Comparison of ENCODE assay signal across 8 cellular contexts in the genomic region with DNA sequence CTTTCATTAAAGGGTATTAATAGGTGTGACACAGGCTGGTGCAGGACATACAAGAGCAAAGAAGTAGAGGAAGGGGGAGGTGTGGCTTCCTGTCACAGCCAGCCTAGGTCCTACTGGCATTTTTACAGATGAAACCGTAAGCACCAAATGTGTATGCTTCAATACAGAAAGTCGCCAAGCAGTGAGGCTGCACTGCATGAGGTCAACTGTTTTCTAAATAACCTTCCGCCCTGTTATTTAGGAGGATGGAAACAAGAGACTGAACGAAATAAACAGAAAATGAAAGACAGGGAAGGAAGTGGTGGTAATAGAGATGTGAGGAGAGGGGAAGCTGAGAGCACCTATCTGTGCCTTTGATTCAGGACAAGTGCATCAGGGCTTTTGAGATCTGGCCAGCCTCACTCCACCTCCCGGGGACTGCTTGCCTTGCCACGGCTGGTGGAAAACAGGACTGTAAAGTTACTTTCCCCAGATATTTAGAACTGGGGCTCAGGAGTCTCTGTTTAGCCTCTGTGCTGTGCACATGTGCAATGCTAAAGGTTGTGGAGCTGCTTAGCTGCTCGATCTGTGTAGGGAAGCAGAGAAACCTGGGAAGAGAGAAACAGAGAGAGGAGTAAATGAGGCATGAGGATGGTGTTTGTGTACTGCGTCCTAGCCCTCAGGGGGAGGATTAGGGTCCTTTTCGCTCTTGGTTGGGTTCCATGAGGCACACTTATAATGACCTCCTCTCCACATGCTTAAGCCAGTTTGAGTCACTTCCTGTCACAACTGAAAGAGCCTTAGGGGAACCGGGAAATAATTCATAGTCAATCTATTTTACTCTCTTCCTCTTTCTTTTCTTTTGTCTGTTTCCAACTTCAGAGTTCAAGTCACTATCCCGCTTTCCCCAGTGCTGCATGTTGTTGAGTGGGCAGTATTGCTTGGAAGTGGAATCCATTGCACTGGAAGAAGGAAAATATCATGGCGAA.
DNase-seq lines count a peak whose midpoint lies in the region; ATAC-seq and TF ChIP-seq lines count a peak whose summit lies in the region.

No MANE protein-coding gene starts in this region.

- in situ Hi-C loops in GM13976 (cut with MboI; ENCODE audit: low sequenced_read_pairs, unreplicated experiment), result no loop called here

- H3K27me3 Mint-ChIP-seq in brain, result peaks cover 31% of the 10 kb centered on the region

- peak overlapping the region in 3 of 5 experiments; percentile 11 to 83 (median 79) for H3K27ac Mint-ChIP-seq in brain

- no peaks in the 10 kb centered on the region for H3K36me3 Mint-ChIP-seq in brain

- H3K4me1 ChIP-seq in heart left ventricle, result peaks cover 0 to 5% (median 0%) of the 10 kb centered on the region in 12 donors

- H3K4me1 Mint-ChIP-seq in brain, result peaks cover 22% of the 10 kb centered on the region

- H3K9me3 ChIP-seq in heart left ventricle, result peaks cover 0 to 3% (median 0%) of the 10 kb centered on the region in 12 donors

- TF ChIP-seq POLR2A in heart left ventricle (IDR thresholded peaks at IDR 0.05), result no peak

- H3K27me3 ChIP-seq in heart left ventricle, result peaks cover 0 to 21% (median 0%) of the 10 kb centered on the region in 9 donors

- 64 to 69% (median 65%) methylated on average over 12 of the region's 12 CpGs for WGBS in heart left ventricle, 4 donors

- H3K36me3 ChIP-seq in heart left ventricle, result no peaks in the 10 kb centered on the region

- peak; percentile 52 for DNase-seq in GM13976 (ENCODE audit: low spot score)
- DNase-seq in NCI-H1048 (lab: John Stamatoyannopoulos, UW), result no peak
- no peak for DNase-seq in heart left ventricle
- no peak for DNase-seq in posterior vena cava (ENCODE audit: low spot score)
- DNase-seq in NCI-H2196 treated with DMSO at 0.1 percent for 48 hours (lab: John Stamatoyannopoulos, UW; ENCODE audit: unreplicated experiment), result no peak

- intact Hi-C loops in heart left ventricle (cut with DNase I) (no loop called here), posterior vena cava (cut with DNase I) (no loop called here)

- peaks cover 0 to 26% (median 9%) of the 10 kb centered on the region in 5 experiments for H3K9me3 Mint-ChIP-seq in brain

- no peak overlapping the region for H3K27ac ChIP-seq in heart left ventricle

- ATAC-seq in GM21515 (IDR thresholded peaks at IDR 0.05; ENCODE audit: unreplicated experiment) (peak; percentile 77), HG03558 (IDR thresholded peaks at IDR 0.05; ENCODE audit: extremely low read depth, unreplicated experiment) (peak; percentile 67), heart left ventricle (no peak)

- no peak overlapping the region for H3K4me3 ChIP-seq in heart left ventricle

- TF ChIP-seq CTCF in GM13976 (IDR thresholded peaks at IDR 0.05; ENCODE audit: borderline replicate concordance, control extremely low read depth, extremely low read depth, insufficient read depth, missing control alignments), result no peak
- TF ChIP-seq CTCF in brain (conservative IDR thresholded peaks at IDR 0.05), result no peak
- no peak for TF ChIP-seq CTCF in heart left ventricle (IDR thresholded peaks at IDR 0.05)

- H3K4me3 Mint-ChIP-seq in brain, result peak overlapping the region in 1 of 5 experiments; percentile 62

Comparison
In these comparisons a context has a peak if more than half of its experiments do, and no peak if none do; other contexts are left out.
1. ATAC-seq: peak in GM21515 (single experiment) and HG03558 (single experiment); none in heart left ventricle (0 of 4).